Comparison of ENCODE assay signal across 17 cellular contexts in the genomic region with DNA sequence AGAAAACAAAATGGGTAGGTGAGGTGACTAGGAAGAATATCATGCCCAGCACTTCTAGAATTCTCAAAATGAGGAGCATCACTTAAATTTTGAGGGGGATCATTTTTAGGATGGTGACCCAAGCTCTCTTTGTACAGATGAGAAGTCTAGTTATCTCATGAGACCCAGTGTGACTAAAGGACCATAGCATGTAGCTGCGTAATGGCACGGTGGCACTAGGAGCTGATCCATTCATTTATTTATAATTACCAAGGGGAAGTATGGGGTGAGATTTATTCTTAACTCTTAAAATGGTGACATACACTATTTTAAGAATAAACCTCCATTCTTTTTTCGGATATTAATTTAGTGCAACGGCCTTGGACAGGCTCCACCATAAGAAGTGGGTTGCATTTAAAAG. TPM values are rescaled to one million over a fixed set of nuclear protein-coding genes. Genes with fewer than 3 reads are reported as not detected.
A peak's percentile ranks its signal among the peaks of the same experiment; 100 is the strongest.
DNase-seq lines count a peak whose midpoint lies in the region; ATAC-seq and TF ChIP-seq lines count a peak whose summit lies in the region.
"Had no signal": no experiment of that assay in that cellular context is flagged by ENCODE, and none has a peak within 500 bp of the region (broad histone marks: within the 10 kb centered on the region; RNA-seq: fewer than 3 reads in every experiment).

No MANE protein-coding gene starts in this region.

- peak overlapping the region; percentile 66 for H3K27ac Mint-ChIP-seq in dendritic cell treated with granulocyte-macrophage colony-stimulating factor and Interleukin-4, amounts not matched to agents 40 ng/mL and 50 ng/mL, for 4 days

- intact Hi-C loops in dendritic cell treated with granulocyte-macrophage colony-stimulating factor and Interleukin-4, amounts not matched to agents 40 ng/mL and 50 ng/mL, for 4 days (cut with micrococcal nuclease), result no loop called here
- intact Hi-C loops in psoas muscle (cut with DNase I), result no loop called here
- intact Hi-C loops in sciatic nerve (cut with DNase I), result no loop called here

- peak; percentile 40 to 76 (median 68) for ATAC-seq in psoas muscle
- no peak for ATAC-seq in HG03432 (IDR thresholded peaks at IDR 0.05; ENCODE audit: unreplicated experiment)
- no peak for ATAC-seq in sciatic nerve
- ATAC-seq: PC-3 had no signal

- H3K4me1 ChIP-seq in BLaER1 treated with 17β-estradiol and CSF1 and Interleukin-3, amounts not matched to agents 10 nM and 100 nM, result peaks cover 78 to 99% (median 93%) of the 10 kb centered on the region in 10 experiments
- peaks cover 44% of the 10 kb centered on the region for H3K4me1 ChIP-seq in Karpas-422 (ENCODE audit: low read length)
- H3K4me1 ChIP-seq in psoas muscle, result peaks cover 90% of the 10 kb centered on the region

- H4K20me1 ChIP-seq in BLaER1 treated with 17β-estradiol and CSF1 and Interleukin-3, amounts not matched to agents 10 nM and 100 nM, result peaks cover 25 to 99% (median 61%) of the 10 kb centered on the region in 11 experiments; a peak in 21 of 22 replicates
- H4K20me1 ChIP-seq in Karpas-422 (ENCODE audit: insufficient read depth, low read depth, low read length), result 0 out of 2 replicates have a peak, but pooled peaks cover 3% of the 10 kb centered on the region

- H3K4me1 Mint-ChIP-seq in dendritic cell treated with granulocyte-macrophage colony-stimulating factor and Interleukin-4, amounts not matched to agents 40 ng/mL and 50 ng/mL, for 4 days (ENCODE audit: low read depth), result peaks cover 74% of the 10 kb centered on the region

- peak; percentile 16 for DNase-seq in Karpas-422
- DNase-seq in psoas muscle, result no peak
- DNase-seq in NCI-H524 (lab: John Stamatoyannopoulos, UW), result no peak
- DNase-seq in sciatic nerve (ENCODE audit: low spot score), result no peak
- DNase-seq in amygdala (lab: John Stamatoyannopoulos, UW), result no peak
- DNase-seq: adrenal gland; DMS153; head of caudate nucleus; NCI-H187; NCI-H510A treated with DMSO at 0.1 percent for 48 hours; PC-3; stimulated activated CD4-positive, alpha-beta T cell treated with anti-CD3 and anti-CD28 coated beads, Interleukin-15, amount 100 ng/mL, for 24 hours; SW 1271; testis had no signal

- no peaks in the 10 kb centered on the region for H3K9me3 Mint-ChIP-seq in dendritic cell treated with granulocyte-macrophage colony-stimulating factor and Interleukin-4, amounts not matched to agents 40 ng/mL and 50 ng/mL, for 4 days

- no peaks in the 10 kb centered on the region for H3K27me3 Mint-ChIP-seq in dendritic cell treated with granulocyte-macrophage colony-stimulating factor and Interleukin-4, amounts not matched to agents 40 ng/mL and 50 ng/mL, for 4 days

- H3K4me3 ChIP-seq in BLaER1 treated with 17β-estradiol and CSF1 and Interleukin-3, amounts not matched to agents 10 nM and 100 nM, result peak overlapping the region in 3 of 10 experiments; percentile 16 to 37 (median 35); a peak in 5 of 20 replicates
- no peak overlapping the region for H3K4me3 ChIP-seq in Karpas-422 (ENCODE audit: low read length)
- H3K4me3 ChIP-seq in psoas muscle, result peak overlapping the region; percentile 28
- H3K4me3 ChIP-seq: adrenal gland, testis had no signal

- peak overlapping the region; percentile 51 to 96 (median 74) for H3K4me2 ChIP-seq in BLaER1 treated with 17β-estradiol and CSF1 and Interleukin-3, amounts not matched to agents 10 nM and 100 nM
- no peak overlapping the region for H3K4me2 ChIP-seq in Karpas-422 (ENCODE audit: low read depth, low read length, poor library complexity, severe bottlenecking)

- no peak overlapping the region for H3K4me3 Mint-ChIP-seq in dendritic cell treated with granulocyte-macrophage colony-stimulating factor and Interleukin-4, amounts not matched to agents 40 ng/mL and 50 ng/mL, for 4 days

- peaks cover 90% of the 10 kb centered on the region for H3K79me2 ChIP-seq in Karpas-422 (ENCODE audit: low read length)

- H3K9me2 ChIP-seq in Karpas-422 (replicated peaks; ENCODE audit: insufficient read depth, low read length), result no peaks in the 10 kb centered on the region

- H3K27me3 ChIP-seq in BLaER1 treated with 17β-estradiol and CSF1 and Interleukin-3, amounts not matched to agents 10 nM and 100 nM, result no peaks in the 10 kb centered on the region
- H3K27me3 ChIP-seq in Karpas-422 (ENCODE audit: low read length) (no peaks in the 10 kb centered on the region), psoas muscle (ENCODE audit: insufficient read depth in 3 of 3, low read length in 2 of 3) (no peaks in the 10 kb centered on the region)
- H3K27me3 ChIP-seq: adrenal gland, testis had no signal

- 0 out of 22 replicates have a peak, but pooled peaks cover 0 to 4% (median 0%) of the 10 kb centered on the region in 11 experiments for H3K9me3 ChIP-seq in BLaER1 treated with 17β-estradiol and CSF1 and Interleukin-3, amounts not matched to agents 10 nM and 100 nM (replicated peaks in 1 of 11)
- no peaks in the 10 kb centered on the region for H3K9me3 ChIP-seq in Karpas-422 (ENCODE audit: low read length)
- H3K9me3 ChIP-seq in psoas muscle, result no peaks in the 10 kb centered on the region
- H3K9me3 ChIP-seq: adrenal gland, testis had no signal

- H3K36me3 Mint-ChIP-seq in dendritic cell treated with granulocyte-macrophage colony-stimulating factor and Interleukin-4, amounts not matched to agents 40 ng/mL and 50 ng/mL, for 4 days (ENCODE audit: low read depth), result peaks cover 77% of the 10 kb centered on the region

- peak overlapping the region in 3 of 11 experiments; percentile 22 to 58 (median 56); a peak in 4 of 22 replicates for H3K9ac ChIP-seq in BLaER1 treated with 17β-estradiol and CSF1 and Interleukin-3, amounts not matched to agents 10 nM and 100 nM
- H3K9ac ChIP-seq in Karpas-422 (ENCODE audit: low read length), result no peak overlapping the region

- no peak for TF ChIP-seq CTCF in psoas muscle (IDR thresholded peaks at IDR 0.05)

- H2AFZ ChIP-seq in Karpas-422 (ENCODE audit: low read length), result no peak overlapping the region

- peaks cover 24 to 81% (median 50%) of the 10 kb centered on the region in 11 experiments for H3K36me3 ChIP-seq in BLaER1 treated with 17β-estradiol and CSF1 and Interleukin-3, amounts not matched to agents 10 nM and 100 nM
- H3K36me3 ChIP-seq in Karpas-422 (ENCODE audit: insufficient read depth, low read length) (peaks cover 11% of the 10 kb centered on the region; the same call in 1 of the 2 replicates), psoas muscle (ENCODE audit: insufficient read depth in 1 of 2, low read depth in 1 of 2) (peaks cover 0 to 7% of the 10 kb centered on the region in 2 donors)

- peak overlapping the region in 10 of 11 experiments; percentile 4 to 49 (median 34); a peak in 16 of 22 replicates for H3K27ac ChIP-seq in BLaER1 treated with 17β-estradiol and CSF1 and Interleukin-3, amounts not matched to agents 10 nM and 100 nM
- H3K27ac ChIP-seq in Karpas-422 (ENCODE audit: low read length), result no peak overlapping the region
- H3K27ac ChIP-seq in psoas muscle, result peak overlapping the region; percentile 96
- H3K27ac ChIP-seq: testis had no signal

- 24 to 39% (median 30%) methylated on average over 4 of the region's 4 CpGs for WGBS in psoas muscle, 3 donors

RNA-seq across cellular contexts. Expression of a gene that starts 8.3 kb away (rescaled TPM):
- total RNA-seq in Karpas-422 (2014; rRNA removed; shearing (Covaris generic); ENCODE audit: low replicate concordance), result 122 and 145 TPM in 2 replicates
- 10 to 100 TPM; 39.7 to 72.2 (median 50.6) TPM for total RNA-seq in psoas muscle
- polyA plus RNA-seq in psoas muscle, result 10 to 100 TPM; 31.1 to 58.7 (median 37.7) TPM
- 202 TPM for total RNA-seq in sciatic nerve

RNA-seq across cellular contexts. Expression of a gene that starts 44.2 kb away (rescaled TPM):
- 0.34 and 0.79 TPM in 2 replicates for total RNA-seq in Karpas-422 (2014; rRNA removed; shearing (Covaris generic); ENCODE audit: low replicate concordance)
- total RNA-seq in psoas muscle (10 to 100 TPM in 2 of 4 donors, 1 to 10 TPM in 2; 7.6 to 19.6 (median 11.8) TPM), sciatic nerve (5.1 TPM)
- 1 to 10 TPM; 2.8 to 7.9 (median 4.3) TPM for polyA plus RNA-seq in psoas muscle

Comparison
In these comparisons a context has a peak if more than half of its experiments do, and no peak if none do; other contexts are left out.
1. ATAC-seq: peak in psoas muscle (4 of 4); none in HG03432 (single experiment) and sciatic nerve (single experiment).